Comparison of ENCODE assay signal across 17 cellular contexts in genomic region chr20:47765715-47766594, GRCh38. TPM values are rescaled to one million over a fixed set of nuclear protein-coding genes. Genes with fewer than 3 reads are reported as not detected.
DNase-seq lines count a peak whose midpoint lies in the region; ATAC-seq, FAIRE-seq and TF ChIP-seq lines count a peak whose summit lies in the region.
"Had no signal": no experiment of that assay in that cellular context is flagged by ENCODE, and none has a peak within 500 bp of the region (broad histone marks: within the 10 kb centered on the region; RNA-seq: fewer than 3 reads in every experiment).

No MANE protein-coding gene starts in this region.

- H3K27ac Mint-ChIP-seq in mesothelial cell of epicardium = peak overlapping the region; percentile 68
- H3K27ac Mint-ChIP-seq: activated T-cell treated with anti-CD3 and anti-CD28 coated beads, Interleukin-2, amount 50 U/mL, for 24 hours had no signal

- CTCF ChIA-PET in A549 (lab: Yijun Ruan, JAX) = interaction anchor here (0.7 to 2.3 kb wide), 6 partner anchors 9 to 855 kb away, joined by 3 to 7 read pairs (median 6); no protein-coding TSS in a partner anchor

- peak; percentile 47 to 52; a peak in 3 of 6 replicates for ATAC-seq in A549
- no peak for ATAC-seq in HG02610 (IDR thresholded peaks at IDR 0.05; ENCODE audit: unreplicated experiment)
- ATAC-seq: left colon had no signal

- H3K4me2 ChIP-seq in A549 = no peak overlapping the region

- DNase-seq in A549 (ENCODE audit: low read depth in 1 of 2, low spot score in 1 of 2) (peak in 1 of 2 experiments; percentile 33), HAP-1 (ENCODE audit: low spot score in 2 of 2) (peak; percentile 45 to 54), brain microvascular endothelial cell (peak; percentile 9), mesothelial cell of epicardium (ENCODE audit: low spot score in 2 of 2, unreplicated experiment in 2 of 2) (no peak), AG08396 (ENCODE audit: low spot score) (no peak), MG63 (no peak), NCI-H510A treated with DMSO at 0.1 percent for 48 hours (lab: John Stamatoyannopoulos, UW) (no peak)
- DNase-seq: activated CD4-positive, CD25-positive, alpha-beta regulatory T cell; activated T-cell treated with anti-CD3 and anti-CD28 coated beads, Interleukin-2, amount 50 U/mL, for 24 hours; DND-41; dorsolateral prefrontal cortex; foreskin fibroblast; left colon; NCI-H526 had no signal

- 17% methylated on average over 4 of the region's 4 CpGs for WGBS in A549 (ENCODE audit: missing lambda C conversion rate)

- TF ChIP-seq RAD21 in A549 (conservative IDR thresholded peaks at IDR 0.05 in 1 of 2, IDR thresholded peaks at IDR 0.05 in 1 of 2) = no peak

- H3K4me3 Mint-ChIP-seq in mesothelial cell of epicardium = no peak overlapping the region
- H3K4me3 Mint-ChIP-seq: activated T-cell treated with anti-CD3 and anti-CD28 coated beads, Interleukin-2, amount 50 U/mL, for 24 hours had no signal

- TF ChIP-seq EP300 in A549 (IDR thresholded peaks at IDR 0.05) = no peak

- TF ChIP-seq POLR2A in A549 (IDR thresholded peaks at IDR 0.05; ENCODE audit: low read length) = no peak

- H3K9me3 ChIP-seq in A549 (peaks cover 6% of the 10 kb centered on the region; the same call in 1 of the 3 replicates), HAP-1 (no peaks in the 10 kb centered on the region), MG63 (no peaks in the 10 kb centered on the region)
- H3K9me3 ChIP-seq: vagina had no signal

- no peak for TF ChIP-seq CTCF in A549 (IDR thresholded peaks at IDR 0.05)
- TF ChIP-seq CTCF in brain microvascular endothelial cell (IDR thresholded peaks at IDR 0.05; ENCODE audit: low read depth, low read length, missing control alignments) = no peak
- TF ChIP-seq CTCF in mesothelial cell of epicardium (IDR thresholded peaks at IDR 0.05; ENCODE audit: unreplicated experiment) = no peak

- POLR2A ChIA-PET in A549 (lab: Yijun Ruan, JAX) = no interaction called here

- H3K4me1 Mint-ChIP-seq in mesothelial cell of epicardium = peaks cover 31% of the 10 kb centered on the region

- H3K27me3 Mint-ChIP-seq in mesothelial cell of epicardium (ENCODE audit: low read depth) = peaks cover 4% of the 10 kb centered on the region

- H3K4me3 ChIP-seq in A549 = no peak overlapping the region
- no peak overlapping the region for H3K4me3 ChIP-seq in HAP-1
- no peak overlapping the region for H3K4me3 ChIP-seq in brain microvascular endothelial cell (ENCODE audit: low read depth, low read length)
- H3K4me3 ChIP-seq in MG63 = no peak overlapping the region
- H3K4me3 ChIP-seq: dorsolateral prefrontal cortex, vagina had no signal

- H3K27me3 ChIP-seq in HAP-1 (ENCODE audit: low read depth) (no peaks in the 10 kb centered on the region), brain microvascular endothelial cell (replicated peaks) (peaks cover 15% of the 10 kb centered on the region), MG63 (peaks cover 20% of the 10 kb centered on the region)
- H3K27me3 ChIP-seq: vagina had no signal

- in situ Hi-C loops in HAP-1 (cut with MboI; ENCODE audit: low sequenced_read_pairs) = no loop called here
- in situ Hi-C loops in brain microvascular endothelial cell (cut with HindIII; ENCODE audit: low pct_ligation_motif_present, low sequenced_read_pairs) = no loop called here

- H3K36me3 Mint-ChIP-seq in mesothelial cell of epicardium = peaks cover 17% of the 10 kb centered on the region

- H3K27ac ChIP-seq in A549 (peak overlapping the region in 1 of 2 experiments; percentile 13; a peak in 1 of 6 replicates), brain microvascular endothelial cell (no peak overlapping the region)
- H3K27ac ChIP-seq: dorsolateral prefrontal cortex, vagina had no signal

- H3K36me3 ChIP-seq in HAP-1 (replicated peaks) (no peaks in the 10 kb centered on the region), brain microvascular endothelial cell (replicated peaks) (no peaks in the 10 kb centered on the region), MG63 (no peaks in the 10 kb centered on the region)

- no peak for FAIRE-seq in A549 (lab: Jason Lieb, UNC)
- FAIRE-seq: GM12892 had no signal

- H3K4me1 ChIP-seq in A549 (no peaks in the 10 kb centered on the region; the same call in 2 of the 3 replicates), HAP-1 (peaks cover 19% of the 10 kb centered on the region)

- peaks cover 5% of the 10 kb centered on the region for H3K9me3 Mint-ChIP-seq in mesothelial cell of epicardium
- H3K9me3 Mint-ChIP-seq: activated T-cell treated with anti-CD3 and anti-CD28 coated beads, Interleukin-2, amount 50 U/mL, for 24 hours had no signal

TF ChIP-seq in A549, 52 proteins besides CTCF, POLR2A, EP300 and RAD21:
- TF ChIP-seq ZFP36 (IDR thresholded peaks at IDR 0.05; ENCODE audit: borderline replicate concordance, partially characterized antibody) (peak; percentile 93), BCL3 (IDR thresholded peaks at IDR 0.05) (no peak)

RNA-seq across cellular contexts. Expression of gene SULF2, which starts 19.3 kb away (rescaled TPM):
- polyA plus RNA-seq in A549 (2011; rRNA removed) (5.8 and 14.9 TPM in 2 replicates), A549 (2017; fragmentation: RNase III; extraction: RNeasy Plus Mini Kit Qiagen cat#74134 plus additional on column Dnase treatment) (16.8 to 25.2 TPM (median 21.3 TPM) in 3 replicates)
- polyA plus RNA-seq in A549 (2012; cell fraction: cytosol; rRNA removed) = 5.1 and 5.4 TPM in 2 replicates
- polyA plus RNA-seq in A549 (2012; cell fraction: nucleus; rRNA removed) = 8.0 and 9.9 TPM in 2 replicates
- polyA minus RNA-seq in A549 (2011; rRNA and poly(A)+ RNA removed) = 10.6 and 15.1 TPM in 2 replicates
- 65.2 to 77.0 TPM (median 65.2 TPM) in 3 replicates for total RNA-seq in mesothelial cell of epicardium
- 0.20 and 2.0 TPM in 2 replicates for total RNA-seq in MG63 (2014; rRNA removed; shearing (Covaris generic); ENCODE audit: low replicate concordance)

Comparison
In these comparisons a context has a peak if more than half of its experiments do, and no peak if none do; other contexts are left out.
1. DNase-seq: peak in HAP-1 (2 of 2) and brain microvascular endothelial cell (single experiment); none in mesothelial cell of epicardium (0 of 2), AG08396 (single experiment), MG63 (single experiment) and NCI-H510A treated with DMSO at 0.1 percent for 48 hours (single experiment).
2. RNA of gene SULF2, which starts 19.3 kb away (total RNA-seq): 65.2 to 77.0 TPM in mesothelial cell of epicardium; 0.20 to 2.0 TPM in MG63; every median in the first group is over 10 times any median in the second.